28 cellular contexts compared by ENCODE assay signal in genomic region chr22:46439576-46440465, GRCh38.
"Had no signal": no experiment of that assay in that cellular context is flagged by ENCODE, and none has a peak within 500 bp of the region (broad histone marks: within the 10 kb centered on the region; RNA-seq: fewer than 3 reads in every experiment).

No MANE protein-coding gene starts in this region.

- H3K9me3 Mint-ChIP-seq: activated naive CD4-positive, alpha-beta T cell treated with anti-CD3 and anti-CD28 coated beads, Interleukin-2, amount 50 U/mL, for 24 hours had no signal

- ATAC-seq: activated CD8-positive, alpha-beta T cell treated with anti-CD3 and anti-CD28 coated beads, Interleukin-2, amount 10 ng/mL, durations not matched to agents 7 days and 5 days; Panc1; SK-N-SH treated with all-trans-retinoic acid at 6 μM for 48 hours had no signal

- DNase-seq: activated CD4-positive, alpha-beta T cell treated with anti-CD3 and anti-CD28 coated beads for 48 hours; activated CD4-positive, alpha-beta T cell treated with anti-CD3 and anti-CD28 coated beads, Interleukin-2, amount 50 U/mL, for 4 hours; activated CD4-positive, CD25-positive, alpha-beta regulatory T cell treated with anti-CD3 and anti-CD28 coated beads, Interleukin-2, amount 50 U/mL, for 72 hours; activated CD8-positive, alpha-beta memory T cell treated with anti-CD3 and anti-CD28 coated beads, Interleukin-2, amount 50 U/mL, for 48 hours; activated CD8-positive, alpha-beta T cell treated with anti-CD3 and anti-CD28 coated beads, Interleukin-2, amount 10 ng/mL, durations not matched to agents 7 days and 5 days; activated effector memory CD4-positive, alpha-beta T cell treated with Interleukin-2 at 50 U/mL for 16 hours; activated naive CD4-positive, alpha-beta T cell; activated T-cell treated with anti-CD3 and anti-CD28 coated beads, Interleukin-2, amount 50 U/mL, for 1 hour; brain microvascular endothelial cell; Karpas-422; MM.1S; NCI-H1105; NCI-H1436; NCI-H1694 treated with DMSO at 0.1 percent for 48 hours; NCI-H2029 treated with DMSO at 0.1 percent for 48 hours; NCI-H345; NCI-H510A treated with DMSO at 0.1 percent for 48 hours; NCI-H69; NK-92 treated with Interleukin-12 subunit alpha and Interleukin-12 subunit beta, amount 100 ng/mL, for 24 hours; OCI-M1; Right ventricle myocardium superior; RPMI8226; SJCRH30; SW 1271 had no signal

- H3K27me3 ChIP-seq: brain microvascular endothelial cell, cardiac muscle cell had no signal

- H3K4me3 Mint-ChIP-seq: activated CD8-positive, alpha-beta T cell treated with anti-CD3 and anti-CD28 coated beads, Interleukin-2, amount 10 ng/mL, durations not matched to agents 7 days and 5 days; activated naive CD4-positive, alpha-beta T cell treated with anti-CD3 and anti-CD28 coated beads, Interleukin-2, amount 50 U/mL, for 24 hours had no signal

- H3K4me3 ChIP-seq: cardiac muscle cell, SJCRH30 had no signal

- H3K4me1 Mint-ChIP-seq: activated naive CD4-positive, alpha-beta T cell treated with anti-CD3 and anti-CD28 coated beads, Interleukin-2, amount 50 U/mL, for 24 hours had no signal

- H3K36me3 Mint-ChIP-seq: activated naive CD4-positive, alpha-beta T cell treated with anti-CD3 and anti-CD28 coated beads, Interleukin-2, amount 50 U/mL, for 24 hours had no signal

- H3K36me3 ChIP-seq: brain microvascular endothelial cell, SJCRH30 had no signal

- H3K9me3 ChIP-seq: SJCRH30 had no signal

- H3K4me1 ChIP-seq: SJCRH30 had no signal

- H3K27ac Mint-ChIP-seq: activated CD8-positive, alpha-beta T cell treated with anti-CD3 and anti-CD28 coated beads, Interleukin-2, amount 10 ng/mL, durations not matched to agents 7 days and 5 days; activated naive CD4-positive, alpha-beta T cell treated with anti-CD3 and anti-CD28 coated beads, Interleukin-2, amount 50 U/mL, for 24 hours had no signal

- H3K27me3 Mint-ChIP-seq: activated naive CD4-positive, alpha-beta T cell treated with anti-CD3 and anti-CD28 coated beads, Interleukin-2, amount 50 U/mL, for 24 hours had no signal

- H3K27ac ChIP-seq: brain microvascular endothelial cell, cardiac muscle cell, SJCRH30 had no signal
